Comparison of ENCODE assay signal across 26 cellular contexts in genomic region chr18:52156166-52156565, GRCh38.
"Had no signal": no experiment of that assay in that cellular context is flagged by ENCODE, and none has a peak within 500 bp of the region (broad histone marks: within the 10 kb centered on the region; RNA-seq: fewer than 3 reads in every experiment).

No MANE protein-coding gene starts in this region.

- H3K36me3 Mint-ChIP-seq: activated naive CD8-positive, alpha-beta T cell had no signal

- ATAC-seq: activated CD4-positive, alpha-beta T cell treated with anti-CD3 and anti-CD28 coated beads for 36 hours; activated T-cell treated with anti-CD3 and anti-CD28 coated beads, Interleukin-2, amount 50 U/mL, for 72 hours; body of pancreas; esophagus mucosa had no signal

- H3K27ac ChIP-seq: body of pancreas had no signal

- H3K27ac Mint-ChIP-seq: activated CD4-positive, alpha-beta memory T cell treated with anti-CD3 and anti-CD28 coated beads, Interleukin-2, amount 10 ng/mL, durations not matched to agents 7 days and 5 days; activated CD4-positive, alpha-beta T cell treated with anti-CD3 and anti-CD28 coated beads for 36 hours; activated CD4-positive, alpha-beta T cell treated with anti-CD3 and anti-CD28 coated beads, Interleukin-2, amount 10 ng/mL, durations not matched to agents 7 days and 5 days; activated naive CD8-positive, alpha-beta T cell; activated T-cell treated with anti-CD3 and anti-CD28 coated beads, Interleukin-2, amount 50 U/mL, for 24 hours; activated T-cell treated with anti-CD3 and anti-CD28 coated beads, Interleukin-2, amount 50 U/mL, for 72 hours had no signal

- H3K9me3 Mint-ChIP-seq: activated CD4-positive, alpha-beta T cell treated with anti-CD3 and anti-CD28 coated beads, Interleukin-2, amount 10 ng/mL, durations not matched to agents 7 days and 5 days; activated T-cell treated with anti-CD3 and anti-CD28 coated beads, Interleukin-2, amount 50 U/mL, for 72 hours had no signal

- H3K4me1 ChIP-seq: body of pancreas had no signal

- H3K27me3 ChIP-seq: body of pancreas had no signal

- FAIRE-seq: colon, endometrium, endothelial cell of umbilical vein, frontal cortex had no signal

- H3K9me3 ChIP-seq: body of pancreas had no signal

- H3K4me1 Mint-ChIP-seq: activated CD4-positive, alpha-beta memory T cell treated with anti-CD3 and anti-CD28 coated beads, Interleukin-2, amount 10 ng/mL, durations not matched to agents 7 days and 5 days; activated CD4-positive, alpha-beta T cell treated with anti-CD3 and anti-CD28 coated beads for 36 hours; activated CD4-positive, alpha-beta T cell treated with anti-CD3 and anti-CD28 coated beads, Interleukin-2, amount 10 ng/mL, durations not matched to agents 7 days and 5 days had no signal

- H3K4me3 Mint-ChIP-seq: activated CD4-positive, alpha-beta memory T cell treated with anti-CD3 and anti-CD28 coated beads, Interleukin-2, amount 10 ng/mL, durations not matched to agents 7 days and 5 days; activated CD4-positive, alpha-beta T cell treated with anti-CD3 and anti-CD28 coated beads for 36 hours; activated CD4-positive, alpha-beta T cell treated with anti-CD3 and anti-CD28 coated beads, Interleukin-2, amount 10 ng/mL, durations not matched to agents 7 days and 5 days; activated naive CD8-positive, alpha-beta T cell; activated T-cell treated with anti-CD3 and anti-CD28 coated beads, Interleukin-2, amount 50 U/mL, for 24 hours; activated T-cell treated with anti-CD3 and anti-CD28 coated beads, Interleukin-2, amount 50 U/mL, for 72 hours had no signal

- H3K27me3 Mint-ChIP-seq: activated CD4-positive, alpha-beta memory T cell treated with anti-CD3 and anti-CD28 coated beads, Interleukin-2, amount 10 ng/mL, durations not matched to agents 7 days and 5 days; activated CD4-positive, alpha-beta T cell treated with anti-CD3 and anti-CD28 coated beads for 36 hours; activated CD4-positive, alpha-beta T cell treated with anti-CD3 and anti-CD28 coated beads, Interleukin-2, amount 10 ng/mL, durations not matched to agents 7 days and 5 days; activated naive CD8-positive, alpha-beta T cell; activated T-cell treated with anti-CD3 and anti-CD28 coated beads, Interleukin-2, amount 50 U/mL, for 24 hours had no signal

- DNase-seq: activated CD4-positive, alpha-beta memory T cell treated with anti-CD3 and anti-CD28 coated beads, Interleukin-2, amount 10 ng/mL, durations not matched to agents 7 days and 5 days; activated CD4-positive, alpha-beta T cell treated with anti-CD3 and anti-CD28 coated beads for 36 hours; activated CD4-positive, alpha-beta T cell treated with anti-CD3 and anti-CD28 coated beads, Interleukin-2, amount 10 ng/mL, durations not matched to agents 7 days and 5 days; activated CD4-positive, alpha-beta T cell treated with anti-CD3 and anti-CD28 coated beads, Interleukin-2, amount 50 U/mL, for 4 hours; activated CD4-positive, CD25-positive, alpha-beta regulatory T cell; activated CD4-positive, CD25-positive, alpha-beta regulatory T cell treated with anti-CD3 and anti-CD28 coated beads, Interleukin-2, amount 50 U/mL, for 72 hours; activated CD8-positive, alpha-beta memory T cell treated with anti-CD3 and anti-CD28 coated beads, Interleukin-2, amount 50 U/mL, for 48 hours; activated gamma-delta T cell; activated naive CD4-positive, alpha-beta T cell; activated naive CD4-positive, alpha-beta T cell treated with anti-CD3 and anti-CD28 coated beads, Interleukin-2, amount 50 U/mL, for 16 hours; activated T-cell treated with anti-CD3 and anti-CD28 coated beads for 4 hours; activated T-cell treated with anti-CD3 and anti-CD28 coated beads, Interleukin-2, amount 50 U/mL, for 24 hours; activated T-cell treated with anti-CD3 and anti-CD28 coated beads, Interleukin-2, amount 50 U/mL, for 72 hours; amniotic stem cell; aorta; body of pancreas; effector CD8-positive, alpha-beta T cell; foreskin fibroblast; head of caudate nucleus; T-helper 2 cell had no signal

- H3K4me3 ChIP-seq: body of pancreas had no signal
